12 cellular contexts compared by ENCODE assay signal in genomic region chr7:234712-235553, GRCh38. TPM values are rescaled to one million over a fixed set of nuclear protein-coding genes. Genes with fewer than 3 reads are reported as not detected.
A peak's percentile ranks its signal among the peaks of the same experiment; 100 is the strongest.
DNase-seq lines count a peak whose midpoint lies in the region; ATAC-seq and TF ChIP-seq lines count a peak whose summit lies in the region.
"Had no signal": no experiment of that assay in that cellular context is flagged by ENCODE, and none has a peak within 500 bp of the region (broad histone marks: within the 10 kb centered on the region; RNA-seq: fewer than 3 reads in every experiment).

No MANE protein-coding gene starts in this region.

- CTCF ChIA-PET in Caco-2 (lab: Charles Lee) (interaction anchor here (0.7 kb wide), 1 partner anchor 67 kb away, joined by 3 read pairs; no protein-coding TSS in a partner anchor), MCF 10A (lab: Yijun Ruan, JAX) (interaction anchor here (0.7 kb wide), 1 partner anchor 41 kb away, joined by 3 read pairs; no protein-coding TSS in a partner anchor)
- CTCF ChIA-PET in activated CD4-positive, alpha-beta memory T cell treated with anti-CD3 and anti-CD28 coated beads for 36 hours (lab: Charles Lee) = no interaction called here

- H3K4me1 ChIP-seq in Caco-2 (peaks cover 22% of the 10 kb centered on the region), gastrocnemius medialis (peaks cover 65 to 66% of the 10 kb centered on the region in 2 donors)

- peak overlapping the region; percentile 92 to 96 (median 92) for H3K27ac ChIP-seq in gastrocnemius medialis

- no peak for TF ChIP-seq CTCF in Caco-2 (IDR thresholded peaks at IDR 0.05; ENCODE audit: insufficient read depth in 1 of 2, low read depth in 1 of 2, low read length in 1 of 2, severe bottlenecking in 1 of 2, unreplicated experiment in 1 of 2)
- TF ChIP-seq CTCF in MCF 10A (IDR thresholded peaks at IDR 0.05; ENCODE audit: unreplicated experiment) = no peak
- no peak for TF ChIP-seq CTCF in gastrocnemius medialis (IDR thresholded peaks at IDR 0.05 in 4 of 5, conservative IDR thresholded peaks at IDR 0.05 in 1 of 5)

- ATAC-seq in gastrocnemius medialis = peak; percentile 72 to 83
- no peak for ATAC-seq in activated T-helper 17 cell treated with anti-CD3 and anti-CD28 coated beads, Interleukin-2, amount 50 U/mL, for 72 hours (replicated peaks)

- H3K27me3 Mint-ChIP-seq in Caco-2 (ENCODE audit: insufficient read depth, unreplicated experiment) = no peaks in the 10 kb centered on the region
- H3K27me3 Mint-ChIP-seq in MCF 10A (ENCODE audit: insufficient read depth, unreplicated experiment) = no peaks in the 10 kb centered on the region
- peaks cover 6% of the 10 kb centered on the region for H3K27me3 Mint-ChIP-seq in activated T-helper 17 cell treated with anti-CD3 and anti-CD28 coated beads, Interleukin-2, amount 50 U/mL, for 72 hours
- no peaks in the 10 kb centered on the region for H3K27me3 Mint-ChIP-seq in activated CD4-positive, alpha-beta memory T cell treated with anti-CD3 and anti-CD28 coated beads for 36 hours
- H3K27me3 Mint-ChIP-seq: activated CD4-positive, alpha-beta memory T cell treated with anti-CD3 and anti-CD28 coated beads, Interleukin-2, amount 10 ng/mL, durations not matched to agents 7 days and 5 days had no signal

- intact Hi-C loops in Caco-2 (cut with micrococcal nuclease; ENCODE audit: unreplicated experiment) (no loop called here), MCF 10A (cut with micrococcal nuclease) (no loop called here), gastrocnemius medialis (cut with DNase I; ENCODE audit: low total_unique reads) (loop anchor here (5.0 kb wide), 1 partner anchor 88 kb away; no protein-coding TSS in a partner anchor)
- intact Hi-C loops in activated CD4-positive, alpha-beta memory T cell treated with anti-CD3 and anti-CD28 coated beads for 36 hours (cut with micrococcal nuclease) = no loop called here

- H3K36me3 ChIP-seq in Caco-2 (ENCODE audit: control insufficient read depth, insufficient read depth, low read length) = no peaks in the 10 kb centered on the region; the same call in 1 of the 2 replicates
- no peaks in the 10 kb centered on the region for H3K36me3 ChIP-seq in gastrocnemius medialis

- in situ Hi-C loops in gastrocnemius medialis (cut with MboI; ENCODE audit: low sequenced_read_pairs in 4 of 4) = no loop called here

- peak overlapping the region; percentile 26 for H3K27ac Mint-ChIP-seq in Caco-2 (ENCODE audit: unreplicated experiment)
- peak overlapping the region; percentile 68 for H3K27ac Mint-ChIP-seq in MCF 10A (ENCODE audit: low read depth, unreplicated experiment)
- no peak overlapping the region for H3K27ac Mint-ChIP-seq in activated T-helper 17 cell treated with anti-CD3 and anti-CD28 coated beads, Interleukin-2, amount 50 U/mL, for 72 hours
- H3K27ac Mint-ChIP-seq in activated CD4-positive, alpha-beta memory T cell treated with anti-CD3 and anti-CD28 coated beads for 36 hours = no peak overlapping the region
- H3K27ac Mint-ChIP-seq: activated CD4-positive, alpha-beta memory T cell treated with anti-CD3 and anti-CD28 coated beads, Interleukin-2, amount 10 ng/mL, durations not matched to agents 7 days and 5 days; CD4-positive, alpha-beta memory T cell had no signal

- POLR2A ChIA-PET in Caco-2 (lab: Charles Lee) (no interaction called here), MCF 10A (lab: Yijun Ruan, JAX) (interaction anchor here (1.3 kb wide), 1 partner anchor 42 kb away, joined by 3 read pairs; no protein-coding TSS in a partner anchor)
- POLR2A ChIA-PET in activated CD4-positive, alpha-beta memory T cell treated with anti-CD3 and anti-CD28 coated beads for 36 hours (lab: Charles Lee) = no interaction called here

- H3K9me3 Mint-ChIP-seq in Caco-2 (ENCODE audit: unreplicated experiment) (no peaks in the 10 kb centered on the region), MCF 10A (ENCODE audit: unreplicated experiment) (no peaks in the 10 kb centered on the region)
- H3K9me3 Mint-ChIP-seq in activated T-helper 17 cell treated with anti-CD3 and anti-CD28 coated beads, Interleukin-2, amount 50 U/mL, for 72 hours = no peaks in the 10 kb centered on the region
- H3K9me3 Mint-ChIP-seq in activated CD4-positive, alpha-beta memory T cell treated with anti-CD3 and anti-CD28 coated beads for 36 hours = no peaks in the 10 kb centered on the region
- H3K9me3 Mint-ChIP-seq: activated CD4-positive, alpha-beta memory T cell treated with anti-CD3 and anti-CD28 coated beads, Interleukin-2, amount 10 ng/mL, durations not matched to agents 7 days and 5 days; CD4-positive, alpha-beta memory T cell; central memory CD8-positive, alpha-beta T cell had no signal

- H3K27me3 ChIP-seq in Caco-2 (replicated peaks; ENCODE audit: control insufficient read depth, insufficient read depth, low read length) (no peaks in the 10 kb centered on the region), gastrocnemius medialis (no peaks in the 10 kb centered on the region)

- H3K9me3 ChIP-seq in Caco-2 (no peaks in the 10 kb centered on the region), gastrocnemius medialis (no peaks in the 10 kb centered on the region)

- H3K4me3 Mint-ChIP-seq in Caco-2 (ENCODE audit: unreplicated experiment) = no peak overlapping the region
- H3K4me3 Mint-ChIP-seq in MCF 10A (ENCODE audit: unreplicated experiment) = peak overlapping the region; percentile 53
- no peak overlapping the region for H3K4me3 Mint-ChIP-seq in activated T-helper 17 cell treated with anti-CD3 and anti-CD28 coated beads, Interleukin-2, amount 50 U/mL, for 72 hours
- no peak overlapping the region for H3K4me3 Mint-ChIP-seq in activated CD4-positive, alpha-beta memory T cell treated with anti-CD3 and anti-CD28 coated beads for 36 hours
- H3K4me3 Mint-ChIP-seq: activated CD4-positive, alpha-beta memory T cell treated with anti-CD3 and anti-CD28 coated beads, Interleukin-2, amount 10 ng/mL, durations not matched to agents 7 days and 5 days; CD4-positive, alpha-beta memory T cell; central memory CD8-positive, alpha-beta T cell had no signal

- DNase-seq in Caco-2 (peak; percentile 64 to 70), MCF 10A (ENCODE audit: unreplicated experiment) (peak; percentile 65), islet precursor cell (peak; percentile 79), gastrocnemius medialis (peak; percentile 80 to 82), NCI-H82 treated with DMSO at 0.1 percent for 48 hours (lab: John Stamatoyannopoulos, UW; ENCODE audit: unreplicated experiment) (no peak), activated gamma-delta T cell treated with Interleukin-2 at 50 U/mL for 16 hours (no peak)
- DNase-seq in activated CD4-positive, alpha-beta memory T cell treated with anti-CD3 and anti-CD28 coated beads for 36 hours = no peak
- DNase-seq: activated CD4-positive, alpha-beta memory T cell treated with anti-CD3 and anti-CD28 coated beads, Interleukin-2, amount 10 ng/mL, durations not matched to agents 7 days and 5 days; CD4-positive, alpha-beta memory T cell; kidney glomerular epithelial cell had no signal

- H3K36me3 Mint-ChIP-seq in Caco-2 (ENCODE audit: insufficient read depth, unreplicated experiment) (peaks cover 6% of the 10 kb centered on the region), MCF 10A (ENCODE audit: insufficient read depth, unreplicated experiment) (no peaks in the 10 kb centered on the region)
- no peaks in the 10 kb centered on the region for H3K36me3 Mint-ChIP-seq in activated T-helper 17 cell treated with anti-CD3 and anti-CD28 coated beads, Interleukin-2, amount 50 U/mL, for 72 hours (ENCODE audit: low read depth)
- H3K36me3 Mint-ChIP-seq in activated CD4-positive, alpha-beta memory T cell treated with anti-CD3 and anti-CD28 coated beads for 36 hours = no peaks in the 10 kb centered on the region
- H3K36me3 Mint-ChIP-seq: CD4-positive, alpha-beta memory T cell had no signal

- H3K4me3 ChIP-seq in Caco-2 (ENCODE audit: low read depth, low read length) (no peak overlapping the region), gastrocnemius medialis (peak overlapping the region; percentile 34 to 45 (median 41))

- TF ChIP-seq POLR2A in gastrocnemius medialis (IDR thresholded peaks at IDR 0.05) = peak in 1 of 2 donors; percentile 9

- no peaks in the 10 kb centered on the region for H3K4me1 Mint-ChIP-seq in Caco-2 (ENCODE audit: low read depth, unreplicated experiment)
- peaks cover 15% of the 10 kb centered on the region for H3K4me1 Mint-ChIP-seq in MCF 10A (ENCODE audit: insufficient read depth, unreplicated experiment)
- no peaks in the 10 kb centered on the region for H3K4me1 Mint-ChIP-seq in activated T-helper 17 cell treated with anti-CD3 and anti-CD28 coated beads, Interleukin-2, amount 50 U/mL, for 72 hours
- H3K4me1 Mint-ChIP-seq in activated CD4-positive, alpha-beta memory T cell treated with anti-CD3 and anti-CD28 coated beads for 36 hours (ENCODE audit: low read depth) = no peaks in the 10 kb centered on the region
- H3K4me1 Mint-ChIP-seq: activated CD4-positive, alpha-beta memory T cell treated with anti-CD3 and anti-CD28 coated beads, Interleukin-2, amount 10 ng/mL, durations not matched to agents 7 days and 5 days; CD4-positive, alpha-beta memory T cell had no signal

- BruUV-seq in Caco-2 (replicated peaks; lab: Mats Ljungman, UMichigan) (no TSS peak), MCF 10A (replicated peaks; lab: Mats Ljungman, UMichigan) (no TSS peak)

RNA-seq across cellular contexts. Expression of gene FAM20C, which starts 42.6 kb away (rescaled TPM):
- 34.0 and 37.6 TPM in 2 replicates for total RNA-seq in Caco-2 (2022)
- 8.8 and 14.2 TPM in 2 replicates for total RNA-seq in MCF 10A (2022)
- total RNA-seq in gastrocnemius medialis = 10 to 100 TPM in 3 of 4 donors, 1 to 10 TPM in 1; 9.6 to 35.3 (median 18.6) TPM
- total RNA-seq in activated T-helper 17 cell treated with anti-CD3 and anti-CD28 coated beads, Interleukin-2, amount 50 U/mL, for 72 hours = under 1 TPM; 0.08 to 0.19 TPM
- total RNA-seq in activated CD4-positive, alpha-beta memory T cell treated with anti-CD3 and anti-CD28 coated beads for 36 hours = under 1 TPM; 0.45 to 0.80 TPM

RNA-seq across cellular contexts. Expression of gene FOXL3, which starts 55.0 kb away (rescaled TPM):
- total RNA-seq in Caco-2 (2022) (not detected in 2 replicates), MCF 10A (2022) (not detected in 2 replicates), gastrocnemius medialis (not detected)
- total RNA-seq in activated T-helper 17 cell treated with anti-CD3 and anti-CD28 coated beads, Interleukin-2, amount 50 U/mL, for 72 hours = not detected
- not detected for total RNA-seq in activated CD4-positive, alpha-beta memory T cell treated with anti-CD3 and anti-CD28 coated beads for 36 hours
- total RNA-seq: activated CD4-positive, alpha-beta memory T cell treated with anti-CD3 and anti-CD28 coated beads, Interleukin-2, amount 10 ng/mL, durations not matched to agents 7 days and 5 days; CD4-positive, alpha-beta memory T cell had no signal

Comparison
In these comparisons a context has a peak if more than half of its experiments do, and no peak if none do; other contexts are left out.
1. DNase-seq: peak in Caco-2 (2 of 2), MCF 10A (single experiment), islet precursor cell (single experiment) and gastrocnemius medialis (2 of 2); none in activated CD4-positive, alpha-beta memory T cell treated with anti-CD3 and anti-CD28 coated beads for 36 hours (single experiment), NCI-H82 treated with DMSO at 0.1 percent for 48 hours (single experiment) and activated gamma-delta T cell treated with Interleukin-2 at 50 U/mL for 16 hours (single experiment).
2. H3K27ac Mint-ChIP-seq: peak in Caco-2 (single experiment) and MCF 10A (single experiment); none in activated T-helper 17 cell treated with anti-CD3 and anti-CD28 coated beads, Interleukin-2, amount 50 U/mL, for 72 hours (single experiment) and activated CD4-positive, alpha-beta memory T cell treated with anti-CD3 and anti-CD28 coated beads for 36 hours (single experiment).